10 cellular contexts compared by ENCODE assay signal in genomic region chr18:74251297-74252031, GRCh38. TPM values are rescaled to one million over a fixed set of nuclear protein-coding genes. Genes with fewer than 3 reads are reported as not detected.
DNase-seq lines count a peak whose midpoint lies in the region; ATAC-seq, FAIRE-seq and TF ChIP-seq lines count a peak whose summit lies in the region.
"Had no signal": no experiment of that assay in that cellular context is flagged by ENCODE, and none has a peak within 500 bp of the region (broad histone marks: within the 10 kb centered on the region; RNA-seq: fewer than 3 reads in every experiment).

No MANE protein-coding gene starts in this region.

- intact Hi-C loops in K562 (cut with micrococcal nuclease), result no loop called here
- intact Hi-C loops in lower lobe of right lung (cut with DNase I), result no loop called here

- H3K79me2 ChIP-seq in K562 (ENCODE audit: control insufficient read depth, insufficient read depth, low read length), result no peaks in the 10 kb centered on the region

- TF ChIP-seq CTCF in A549 (IDR thresholded peaks at IDR 0.05), result no peak
- TF ChIP-seq CTCF in K562 (IDR thresholded peaks at IDR 0.05 in 2 of 3, conservative IDR thresholded peaks at IDR 0.05 in 1 of 3; ENCODE audit: insufficient read depth in 2 of 3, low read depth in 1 of 3, low read length in 3 of 3), result no peak
- TF ChIP-seq CTCF in lower lobe of right lung (IDR thresholded peaks at IDR 0.05), result no peak

- H3K4me2 ChIP-seq in A549, result peak overlapping the region; percentile 58
- H3K4me2 ChIP-seq in K562 (ENCODE audit: insufficient read depth, low read length), result no peak overlapping the region

- in situ Hi-C loops in K562 (cut with MboI), result no loop called here

- H3K4me3 ChIP-seq in A549 (no peak overlapping the region), HUES6 (ENCODE audit: low read depth, low read length) (no peak overlapping the region), K562 (no peak overlapping the region), lower lobe of right lung (no peak overlapping the region)

- TF ChIP-seq EP300 in A549 (IDR thresholded peaks at IDR 0.05), result peak in 1 of 2 experiments; percentile 45; a peak in 1 of 5 replicates
- peak; percentile 71 for TF ChIP-seq EP300 in K562 (IDR thresholded peaks at IDR 0.05; ENCODE audit: low read length)

- peak overlapping the region; percentile 4 for H3K9ac ChIP-seq in HUES6 (ENCODE audit: low read length)
- H3K9ac ChIP-seq in K562 (ENCODE audit: insufficient read depth in 1 of 2, low read depth in 2 of 2, low read length in 2 of 2), result 0 out of 4 replicates have a peak overlapping the region, but pooled peaks of 1 of the 2 experiments have one; percentile 20

- H3K36me3 ChIP-seq in HUES6 (ENCODE audit: control insufficient read depth, insufficient read depth, low read length) (peaks cover 30% of the 10 kb centered on the region), K562 (ENCODE audit: control insufficient read depth, insufficient read depth, low read length) (no peaks in the 10 kb centered on the region), lower lobe of right lung (peaks cover 31% of the 10 kb centered on the region)

- CTCF ChIA-PET in A549 (lab: Yijun Ruan, JAX), result interaction anchor here (1.2 to 2.7 kb wide), 2 partner anchors 10 to 45 kb away, joined by 3 to 8 read pairs; no protein-coding TSS in a partner anchor
- CTCF ChIA-PET in K562 (lab: Yijun Ruan, JAX; ENCODE audit: low intra/inter-chr PET ratio), result no interaction called here

- DNase-seq in A549 (ENCODE audit: low read depth in 1 of 2, low spot score in 1 of 2), result peak; percentile 41 to 77
- peak in 1 of 4 experiments; percentile 51 for DNase-seq in K562 (ENCODE audit: extremely low read depth in 1 of 4, low spot score in 3 of 4)
- DNase-seq in lower lobe of right lung, result no peak
- no peak for DNase-seq in NCI-H187 (lab: John Stamatoyannopoulos, UW)
- DNase-seq in NCI-H2081 (lab: John Stamatoyannopoulos, UW), result no peak
- DNase-seq: activated CD4-positive, alpha-beta T cell treated with anti-CD3 and anti-CD28 coated beads for 1 hour had no signal

- FAIRE-seq in A549 (lab: Jason Lieb, UNC), result no peak
- FAIRE-seq in K562 (lab: Jason Lieb, UNC), result peak; percentile 69

- H3K9me1 ChIP-seq in K562 (ENCODE audit: control insufficient read depth, insufficient read depth, low read length), result no peaks in the 10 kb centered on the region

- no peaks in the 10 kb centered on the region for H4K20me1 ChIP-seq in K562 (replicated peaks; ENCODE audit: control insufficient read depth, insufficient read depth, low read length)

- TF ChIP-seq POLR2A in A549 (IDR thresholded peaks at IDR 0.05; ENCODE audit: low read length), result no peak
- TF ChIP-seq POLR2A in K562 (conservative IDR thresholded peaks at IDR 0.05), result no peak

- peak overlapping the region; percentile 44; the same call in 1 of the 2 replicates for H2AFZ ChIP-seq in K562 (ENCODE audit: low read depth, low read length)

- ATAC-seq in A549 (peak in 1 of 2 experiments; percentile 45; a peak in 3 of 6 replicates), K562 (peak; percentile 43), lower lobe of right lung (peak in 1 of 2 donors; percentile 50), GM19328 (IDR thresholded peaks at IDR 0.05; ENCODE audit: unreplicated experiment) (no peak), HG02610 (IDR thresholded peaks at IDR 0.05; ENCODE audit: unreplicated experiment) (no peak)

- H3K27me3 ChIP-seq in HUES6 (ENCODE audit: control insufficient read depth, insufficient read depth, low read length), result no peaks in the 10 kb centered on the region
- H3K27me3 ChIP-seq in K562 (ENCODE audit: control insufficient read depth in 2 of 2, insufficient read depth in 2 of 2, low read length in 2 of 2), result no peaks in the 10 kb centered on the region
- H3K27me3 ChIP-seq in lower lobe of right lung (ENCODE audit: low read depth), result no peaks in the 10 kb centered on the region

- TF ChIP-seq RAD21 in A549 (conservative IDR thresholded peaks at IDR 0.05 in 1 of 2, IDR thresholded peaks at IDR 0.05 in 1 of 2) (no peak), K562 (CRISPR knock-in tag; conservative IDR thresholded peaks at IDR 0.05 in 1 of 2, IDR thresholded peaks at IDR 0.05 in 1 of 2) (no peak)

- H3K9me3 ChIP-seq in A549 (no peaks in the 10 kb centered on the region), HUES6 (ENCODE audit: control insufficient read depth, insufficient read depth, low read depth, low read length) (no peaks in the 10 kb centered on the region), K562 (replicated peaks; ENCODE audit: control insufficient read depth, insufficient read depth, low read depth, low read length) (no peaks in the 10 kb centered on the region), lower lobe of right lung (no peaks in the 10 kb centered on the region)

- POLR2A ChIA-PET in A549 (lab: Yijun Ruan, JAX) (no interaction called here), K562 (lab: Yijun Ruan, JAX) (interaction anchor here (1.0 kb wide), 1 partner anchor 9 kb away, joined by 3 read pairs; no protein-coding TSS in a partner anchor)

- WGBS in A549 (ENCODE audit: missing lambda C conversion rate), result 16% methylated on average over 4 of the region's 4 CpGs
- WGBS in K562 (ENCODE audit: insufficient coverage, low coverage, missing lambda C conversion rate), result 2% methylated on average over 4 of the region's 4 CpGs

- no TSS peak for BruUV-seq in K562 (replicated peaks; lab: Mats Ljungman, UMichigan)

- H3K4me1 ChIP-seq in A549, result peaks cover 69% of the 10 kb centered on the region
- peaks cover 30% of the 10 kb centered on the region for H3K4me1 ChIP-seq in HUES6 (ENCODE audit: control insufficient read depth, insufficient read depth, low read length)
- H3K4me1 ChIP-seq in K562 (replicated peaks in 1 of 2; ENCODE audit: control insufficient read depth in 2 of 2, insufficient read depth in 2 of 2, low read length in 2 of 2), result peaks cover 8 to 39% of the 10 kb centered on the region in 2 experiments
- H3K4me1 ChIP-seq in lower lobe of right lung, result peaks cover 62% of the 10 kb centered on the region

- H3K27ac ChIP-seq in A549 (peak overlapping the region; percentile 87 to 92), HUES6 (ENCODE audit: low read depth, low read length) (peak overlapping the region; percentile 69; the same call in 1 of the 2 replicates), K562 (ENCODE audit: extremely low read depth, low read depth, low read length) (peak overlapping the region; percentile 75), lower lobe of right lung (peak overlapping the region; percentile 70)
- H3K27ac ChIP-seq: epithelial cell of prostate had no signal

TF ChIP-seq in A549, 52 proteins besides CTCF, POLR2A, EP300 and RAD21 (continues in another document):
- peak; percentile 42; the same call in 1 of the 2 replicates for TF ChIP-seq GATA3 (IDR thresholded peaks at IDR 0.05; ENCODE audit: borderline replicate concordance)
- peak; percentile 98 for TF ChIP-seq NFE2L2 (conservative IDR thresholded peaks at IDR 0.05; ENCODE audit: low read length)
- 0 out of 2 replicates have a peak, but pooled peaks have one; percentile 12 for TF ChIP-seq FOSL2 (IDR thresholded peaks at IDR 0.05)
- peak; percentile 77 for TF ChIP-seq FOSL2 (CRISPR knock-in tag; IDR thresholded peaks at IDR 0.05)
- no peak for TF ChIP-seq HDAC2 (IDR thresholded peaks at IDR 0.05)
- TF ChIP-seq JUN (IDR thresholded peaks at IDR 0.05), result peak in 1 of 2 experiments; percentile 59; a peak in 2 of 5 replicates
- TF ChIP-seq CEBPB (IDR thresholded peaks at IDR 0.05), result peak; percentile 77 to 92

TF ChIP-seq in K562, 482 proteins besides CTCF, POLR2A, EP300 and RAD21 (continues in another document):
- no peak for TF ChIP-seq FIP1L1 (IDR thresholded peaks at IDR 0.05; ENCODE audit: low read depth, low read length, poor library complexity, severe bottlenecking)
- TF ChIP-seq MNT (conservative IDR thresholded peaks at IDR 0.05), result 0 out of 4 replicates have a peak, but pooled peaks of 1 of the 2 experiments have one; percentile 26

RNA-seq across cellular contexts. Expression of gene CYB5A, which starts 40.3 kb away (rescaled TPM):
- polyA plus RNA-seq in A549 (2011; rRNA removed), result 132 and 134 TPM in 2 replicates
- polyA plus RNA-seq in A549 (2012; cell fraction: cytosol; rRNA removed), result 112 and 145 TPM in 2 replicates
- 49.4 and 73.1 TPM in 2 replicates for polyA plus RNA-seq in A549 (2012; cell fraction: nucleus; rRNA removed)
- polyA plus RNA-seq in A549 (2017; fragmentation: RNase III; extraction: RNeasy Plus Mini Kit Qiagen cat#74134 plus additional on column Dnase treatment), result 227 to 287 TPM (median 267 TPM) in 3 replicates
- polyA minus RNA-seq in A549 (2011; rRNA and poly(A)+ RNA removed), result 38.3 and 46.0 TPM in 2 replicates
- 4.1 and 4.8 TPM in 2 replicates for total RNA-seq in K562 (2011; cell fraction: chromatin; rRNA removed; ENCODE audit: low replicate concordance)
- 2.8 and 3.6 TPM in 2 replicates for total RNA-seq in K562 (2011; cell fraction: nucleolus; rRNA removed)
- total RNA-seq in K562 (2011; cell fraction: nucleoplasm; rRNA removed), result 7.7 and 8.2 TPM in 2 replicates
- 14.0 and 14.5 TPM in 2 replicates for total RNA-seq in K562 (2014; rRNA removed)
- 14.0 and 15.0 TPM in 2 replicates for total RNA-seq in K562 (2014; rRNA removed; fragmentation: Illumina TruSeq; extraction: Trizol)
- 15.8 and 16.3 TPM in 2 replicates for total RNA-seq in K562 (2015; rRNA removed; fragmentation: Illumina TruSeq; extraction: Trizol)
- 13.8 and 14.1 TPM in 2 replicates for total RNA-seq in K562 (2021)
- 11.9 and 42.6 TPM in 2 replicates for polyA plus RNA-seq in K562 (2011; rRNA removed)
- 11.2 and 59.9 TPM in 2 replicates for polyA plus RNA-seq in K562 (2011; cell fraction: cytosol; rRNA removed)
- 4.7 and 17.6 TPM in 2 replicates for polyA plus RNA-seq in K562 (2011; cell fraction: nucleus; rRNA removed)
- 19.8 and 33.0 TPM in 2 replicates for polyA plus RNA-seq in K562 (2012)
- 17.6 and 19.2 TPM in 2 replicates for polyA plus RNA-seq in K562 (2014; fragmentation: Illumina TruSeq; extraction: Trizol)
- 10 to 100 TPM; 12.5 to 22.6 TPM for polyA plus RNA-seq in K562 (2014; fragmentation: Nextera tagmentation; extraction: Ambion mirVana)
- polyA plus RNA-seq in K562 (2014; rRNA removed), result 15.6 and 19.6 TPM in 2 replicates
- polyA minus RNA-seq in K562 (2011; rRNA and poly(A)+ RNA removed), result 4.8 and 14.9 TPM in 2 replicates
- polyA minus RNA-seq in K562 (2011; cell fraction: cytosol; rRNA and poly(A)+ RNA removed), result 3.6 and 13.6 TPM in 2 replicates
- 2.0 and 10.0 TPM in 2 replicates for polyA minus RNA-seq in K562 (2011; cell fraction: nucleus; rRNA and poly(A)+ RNA removed)
- total RNA-seq in lower lobe of right lung, result 458 TPM

Comparison
In these comparisons a context has a peak if more than half of its experiments do, and no peak if none do; other contexts are left out.
1. DNase-seq: peak in A549 (2 of 2); none in lower lobe of right lung (single experiment), NCI-H187 (0 of 2) and NCI-H2081 (0 of 2).
2. RNA of gene CYB5A, which starts 40.3 kb away (total RNA-seq): 458 TPM in lower lobe of right lung (single experiment); 2.8 to 16.3 TPM in K562; every median in the first group is over 10 times any median in the second.
3. Of the 35 proteins assayed by ChIP-seq in both K562 and A549: peak only in K562: none; only in A549: JUNB and MAX; in both: CEBPB and MAFK; in neither: 27; mixed calls (peak in some experiments, not most) for 4.
4. Peak in every context shown above with its lines, with median percentiles within 50 percentile points of each other: H3K27ac ChIP-seq.